ENCODE assay signal across 18 cellular contexts in the genomic region with DNA sequence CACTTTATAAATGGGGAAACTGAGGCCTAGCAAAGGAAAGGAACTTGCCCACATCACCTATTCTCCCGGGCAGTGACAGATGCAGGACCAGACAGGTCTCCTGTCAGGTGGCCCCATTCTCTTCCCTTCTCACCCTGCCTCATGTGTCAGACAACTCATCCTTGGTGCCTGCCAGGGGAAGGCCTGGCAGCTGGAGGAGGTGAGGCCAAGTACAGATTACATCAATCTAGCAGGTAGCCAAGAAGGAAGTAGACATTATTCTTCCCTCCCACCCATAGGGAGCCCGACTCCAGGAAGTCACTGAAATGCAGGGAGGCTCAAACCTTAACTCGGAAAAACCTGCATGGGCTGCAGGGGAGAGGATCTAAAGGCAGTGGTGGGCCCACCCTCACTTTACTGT. TPM values are rescaled to one million over a fixed set of nuclear protein-coding genes. Genes with fewer than 3 reads are reported as not detected.
A peak's percentile ranks its signal among the peaks of the same experiment; 100 is the strongest.
DNase-seq lines count a peak whose midpoint lies in the region; ATAC-seq and TF ChIP-seq lines count a peak whose summit lies in the region.
"Had no signal": no experiment of that assay in that cellular context is flagged by ENCODE, and none has a peak within 500 bp of the region (broad histone marks: within the 10 kb centered on the region; RNA-seq: fewer than 3 reads in every experiment).

No MANE protein-coding gene starts in this region.

- TF ChIP-seq CTCF in C4-2B (conservative IDR thresholded peaks at IDR 0.05) (no peak), mammary epithelial cell (conservative IDR thresholded peaks at IDR 0.05 in 1 of 2, IDR thresholded peaks at IDR 0.05 in 1 of 2; ENCODE audit: extremely low read depth in 1 of 2, insufficient read depth in 1 of 2, low read depth in 1 of 2, low read length in 2 of 2) (no peak)

- H3K27ac ChIP-seq in C4-2B (peak overlapping the region; percentile 77), mammary epithelial cell (ENCODE audit: insufficient read depth, low read depth, low read length) (no peak overlapping the region), caudate nucleus (ENCODE audit: low read depth, low read length) (no peak overlapping the region)
- H3K27ac ChIP-seq: hepatocyte, right lobe of liver had no signal

- dilution Hi-C loops in mammary epithelial cell (cut with HindIII; ENCODE audit: low sequenced_read_pairs): no loop called here

- H3K4me2 ChIP-seq in mammary epithelial cell (ENCODE audit: insufficient read depth, low read depth, low read length): no peak overlapping the region
- H3K4me2 ChIP-seq: hepatocyte had no signal

- CTCF ChIA-PET in mammary epithelial cell (lab: Charles Lee; ENCODE audit: low non-redundant PET): no interaction called here

- H3K27me3 ChIP-seq in mammary epithelial cell (ENCODE audit: insufficient read depth, low read length): no peaks in the 10 kb centered on the region
- H3K27me3 ChIP-seq: hepatocyte, right lobe of liver had no signal

- H2AFZ ChIP-seq in mammary epithelial cell (ENCODE audit: low read depth, low read length): no peak overlapping the region
- H2AFZ ChIP-seq: hepatocyte had no signal

- H3K4me1 ChIP-seq in mammary epithelial cell (ENCODE audit: insufficient read depth, low read length): peaks cover 57% of the 10 kb centered on the region

- no peak overlapping the region for H3K9ac ChIP-seq in mammary epithelial cell (ENCODE audit: insufficient read depth, low read length)

- DNase-seq in LoVo (ENCODE audit: low spot score): peak; percentile 44
- peak; percentile 80 for DNase-seq in mammary epithelial cell
- peak; percentile 57 for DNase-seq in mucosa of gallbladder (ENCODE audit: low spot score)
- no peak for DNase-seq in caudate nucleus (lab: John Stamatoyannopoulos, UW)
- no peak for DNase-seq in NCI-H510A (lab: John Stamatoyannopoulos, UW)
- DNase-seq: ACHN; activated CD4-positive, alpha-beta T cell treated with anti-CD3 and anti-CD28 coated beads for 36 hours; activated CD8-positive, alpha-beta memory T cell treated with anti-CD3 and anti-CD28 coated beads, Interleukin-2, amount 10 ng/mL, durations not matched to agents 7 days and 5 days; foreskin fibroblast; NCI-H1694 treated with DMSO at 0.1 percent for 48 hours; NCI-H446; right lobe of liver had no signal

- in situ Hi-C loops in mammary epithelial cell (cut with MboI; ENCODE audit: low sequenced_read_pairs in 2 of 2): no loop called here

- no TSS peak for BruUV-seq in mammary epithelial cell (replicated peaks; lab: Mats Ljungman, UMichigan)

- WGBS in mammary epithelial cell (ENCODE audit: low coverage, missing lambda C conversion rate): 11% methylated on average over 3 of the region's 3 CpGs

- ATAC-seq in GM21723 (IDR thresholded peaks at IDR 0.05; ENCODE audit: unreplicated experiment) (no peak), HG03097 (IDR thresholded peaks at IDR 0.05; ENCODE audit: low FRiP score, unreplicated experiment) (no peak)
- ATAC-seq: activated CD4-positive, alpha-beta T cell treated with anti-CD3 and anti-CD28 coated beads for 36 hours; activated CD8-positive, alpha-beta memory T cell treated with anti-CD3 and anti-CD28 coated beads, Interleukin-2, amount 10 ng/mL, durations not matched to agents 7 days and 5 days; activated T-helper 17 cell treated with anti-CD3 and anti-CD28 coated beads, Interleukin-2, amount 50 U/mL, for 72 hours; HCT116 had no signal

- H3K79me2 ChIP-seq in mammary epithelial cell (ENCODE audit: insufficient read depth, low read length): no peaks in the 10 kb centered on the region
- H3K79me2 ChIP-seq: hepatocyte had no signal

- no peaks in the 10 kb centered on the region for H3K9me3 ChIP-seq in mammary epithelial cell (replicated peaks; ENCODE audit: insufficient read depth, low read length)
- H3K9me3 ChIP-seq: right lobe of liver had no signal

- H3K36me3 ChIP-seq in mammary epithelial cell (ENCODE audit: insufficient read depth, low read length): no peaks in the 10 kb centered on the region
- H3K36me3 ChIP-seq: right lobe of liver had no signal

- H4K20me1 ChIP-seq in mammary epithelial cell (ENCODE audit: insufficient read depth, low read length): no peaks in the 10 kb centered on the region

- intact Hi-C loops in mammary epithelial cell (cut with micrococcal nuclease): no loop called here

- H3K4me3 ChIP-seq in mammary epithelial cell (replicated peaks in 1 of 3; ENCODE audit: insufficient read depth in 1 of 3, low read depth in 2 of 3, low read length in 3 of 3): no peak overlapping the region
- H3K4me3 ChIP-seq: hepatocyte, right lobe of liver had no signal

RNA-seq across cellular contexts. Expression of a gene that starts 39.6 kb away (rescaled TPM):
- total RNA-seq in mammary epithelial cell (1 to 10 TPM in 1 of 2 donors, under 1 TPM in 1; 0.82 to 2.3 TPM), mucosa of gallbladder (5.6 TPM)
- 0.80 TPM for polyA plus RNA-seq in mammary epithelial cell
- not detected for polyA minus RNA-seq in mammary epithelial cell

Comparison
In these comparisons a context has a peak if more than half of its experiments do, and no peak if none do; other contexts are left out.
1. DNase-seq: peak in LoVo (single experiment), mammary epithelial cell (single experiment) and mucosa of gallbladder (single experiment); none in caudate nucleus (0 of 61) and NCI-H510A (single experiment).